ENCODE assay signal across 1 cellular context in the genomic region with DNA sequence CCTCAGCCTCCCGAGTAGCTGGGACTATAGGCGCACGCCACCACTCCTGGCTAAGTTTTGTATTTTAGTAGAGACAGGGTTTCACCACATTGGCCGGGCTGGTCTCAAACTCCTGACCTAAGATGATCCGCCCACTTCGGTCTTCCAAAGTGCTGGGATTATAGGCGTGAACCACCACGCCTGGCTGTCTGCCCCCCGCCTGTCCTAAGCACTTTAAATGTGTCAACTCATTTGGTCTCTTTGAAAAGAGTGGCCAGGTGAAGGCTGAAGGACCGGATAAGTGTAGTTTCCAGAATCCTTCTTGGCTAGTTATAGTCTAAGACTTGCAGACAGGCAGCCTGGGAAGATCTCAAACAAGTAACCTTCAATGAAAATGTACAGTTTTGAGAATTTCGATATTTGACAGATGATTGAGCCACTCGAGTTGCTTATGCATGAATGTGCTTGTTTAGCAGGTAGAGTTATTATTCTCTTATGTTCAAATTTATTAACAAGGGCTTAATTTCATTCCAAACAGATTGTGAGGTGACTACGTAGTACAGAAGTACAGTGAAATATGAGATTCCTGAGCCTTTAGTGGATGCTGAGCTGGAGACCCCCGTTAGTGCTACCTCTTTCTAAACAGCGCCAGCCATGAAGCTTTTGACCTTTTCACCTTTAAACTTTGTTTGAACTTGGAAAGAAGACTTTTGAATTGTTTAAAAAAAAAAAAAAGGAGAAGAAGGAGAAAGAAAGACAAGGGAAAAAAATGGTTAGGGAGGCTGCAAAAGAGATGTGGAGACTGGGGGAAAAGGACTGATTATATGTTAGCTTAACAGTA.
TF ChIP-seq lines count a peak whose summit lies in the region.

No MANE protein-coding gene starts in this region.

TF ChIP-seq in H1, 55 proteins besides CTCF, POLR2A, EP300 and RAD21 (continued from another document):
- TF ChIP-seq, protein P1, sequence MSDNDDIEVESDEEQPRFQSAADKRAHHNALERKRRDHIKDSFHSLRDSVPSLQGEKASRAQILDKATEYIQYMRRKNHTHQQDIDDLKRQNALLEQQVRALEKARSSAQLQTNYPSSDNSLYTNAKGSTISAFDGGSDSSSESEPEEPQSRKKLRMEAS (IDR thresholded peaks at IDR 0.05): no peak
- no peak for TF ChIP-seq CEBPB (IDR thresholded peaks at IDR 0.05; ENCODE audit: low read depth, low read length)
